In the genomic region with DNA sequence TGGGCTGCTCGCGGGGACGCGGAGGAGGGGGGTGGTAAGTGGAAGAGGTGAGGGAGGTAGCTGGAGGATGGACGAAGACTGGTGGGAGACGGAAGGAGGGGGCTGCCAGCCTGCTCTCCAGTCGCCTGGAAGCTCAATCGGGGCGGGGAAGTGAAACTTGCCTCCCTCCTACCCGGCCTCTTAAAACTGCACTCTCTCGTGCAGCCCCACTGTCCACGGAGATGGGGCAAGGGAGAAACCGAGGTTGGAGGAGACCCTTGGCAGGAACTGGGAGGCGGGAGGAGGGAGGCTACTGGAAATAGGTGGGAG, we compare ENCODE assay signal across 9 cellular contexts. TPM values are rescaled to one million over a fixed set of nuclear protein-coding genes. Genes with fewer than 3 reads are reported as not detected.
DNase-seq lines count a peak whose midpoint lies in the region; ATAC-seq and TF ChIP-seq lines count a peak whose summit lies in the region.
"Had no signal": no experiment of that assay in that cellular context is flagged by ENCODE, and none has a peak within 500 bp of the region (broad histone marks: within the 10 kb centered on the region; RNA-seq: fewer than 3 reads in every experiment).

No MANE protein-coding gene starts in this region.

- H3K36me3 ChIP-seq in prostate gland = no peaks in the 10 kb centered on the region

- H3K9me3 ChIP-seq in prostate gland = no peaks in the 10 kb centered on the region

- intact Hi-C loops in prostate gland (cut with DNase I) = no loop called here

- H3K27ac ChIP-seq in prostate gland = peak overlapping the region; percentile 86 to 90

- peaks cover 3% of the 10 kb centered on the region for H3K4me1 ChIP-seq in prostate gland (replicated peaks)

- no peak for TF ChIP-seq POLR2A in prostate gland (IDR thresholded peaks at IDR 0.05)

- TF ChIP-seq CTCF in GM12865 (IDR thresholded peaks at IDR 0.05; ENCODE audit: insufficient read depth, low read depth, low read length, missing control alignments) = no peak
- no peak for TF ChIP-seq CTCF in prostate gland (IDR thresholded peaks at IDR 0.05)

- H3K27me3 ChIP-seq in prostate gland (replicated peaks; ENCODE audit: insufficient read depth) = no peaks in the 10 kb centered on the region

- DNase-seq in GM12865 (ENCODE audit: low read depth) (peak; percentile 37), NCI-H2227 treated with DMSO at 0.1 percent for 48 hours (lab: John Stamatoyannopoulos, UW) (peak; percentile 39), fibroblast of peridontal ligament (ENCODE audit: extremely low read depth) (peak; percentile 53), prostate gland (ENCODE audit: low spot score) (no peak), NCI-H128 (lab: John Stamatoyannopoulos, UW; ENCODE audit: unreplicated experiment) (no peak), GM19240 (ENCODE audit: insufficient read length, low spot score) (no peak)

- H3K4me3 ChIP-seq in GM12865 (ENCODE audit: low read depth, low read length) (peak overlapping the region; percentile 80), prostate gland (peak overlapping the region; percentile 78 to 81)

- ATAC-seq in HG03039 (IDR thresholded peaks at IDR 0.05; ENCODE audit: unreplicated experiment) (no peak), HG03520 (IDR thresholded peaks at IDR 0.05; ENCODE audit: unreplicated experiment) (no peak)

- WGBS in prostate gland = under 1% methylated on average over 14 of the region's 14 CpGs

RNA-seq across cellular contexts. Expression of gene SOX9, which starts 1.1 kb away (rescaled TPM):
- total RNA-seq in prostate gland = 100 to 1,000 TPM in 1 of 2 donors, 10 to 100 TPM in 1; 92.8 to 204 TPM
- total RNA-seq: pulmonary artery endothelial cell had no signal

Comparison
In these comparisons a context has a peak if more than half of its experiments do, and no peak if none do; other contexts are left out.
1. DNase-seq: peak in GM12865 (single experiment), NCI-H2227 treated with DMSO at 0.1 percent for 48 hours (single experiment) and fibroblast of peridontal ligament (single experiment); none in prostate gland (single experiment), NCI-H128 (single experiment) and GM19240 (single experiment).